In the genomic region with DNA sequence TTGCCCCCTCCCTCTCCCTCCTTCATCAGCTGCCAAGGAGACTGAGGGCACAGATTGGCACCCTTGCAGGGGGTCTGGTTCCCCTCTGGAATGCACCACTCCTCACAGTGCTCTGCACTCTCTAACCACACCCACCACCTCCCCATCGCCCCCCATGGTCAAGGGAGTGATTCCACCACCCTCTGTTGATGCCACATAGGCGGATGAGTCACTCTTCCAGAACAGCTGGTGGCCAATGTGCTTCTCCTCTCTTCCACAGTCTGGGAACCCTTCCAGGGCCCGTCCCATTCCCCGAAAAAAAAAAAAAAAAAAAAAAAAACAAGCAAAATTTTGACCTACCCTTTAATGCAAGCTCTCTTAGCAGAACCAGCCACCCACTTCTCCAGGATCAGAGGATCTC, we compare ENCODE assay signal across 12 cellular contexts.
DNase-seq lines count a peak whose midpoint lies in the region; ATAC-seq and TF ChIP-seq lines count a peak whose summit lies in the region.
"Had no signal": no experiment of that assay in that cellular context is flagged by ENCODE, and none has a peak within 500 bp of the region (broad histone marks: within the 10 kb centered on the region; RNA-seq: fewer than 3 reads in every experiment).

No MANE protein-coding gene starts in this region.

- H3K27ac ChIP-seq in heart left ventricle, result peak overlapping the region in 2 of 12 donors; percentile 42 to 70
- peak overlapping the region; percentile 78; the same call in 1 of the 2 replicates for H3K27ac ChIP-seq in SK-N-MC
- no peak overlapping the region for H3K27ac ChIP-seq in thyroid gland

- intact Hi-C loops in heart left ventricle (cut with DNase I), result loop anchor here in 7 of 10 donors (1.0 to 10.0 kb wide), 10 partner anchors 140 to 410 kb away; no protein-coding TSS in a partner anchor
- intact Hi-C loops in cardiac septum (cut with DNase I), result loop anchor here (5.0 kb wide), 1 partner anchor 240 kb away; no protein-coding TSS in a partner anchor
- intact Hi-C loops in thyroid gland (cut with DNase I), result loop anchor here (5.0 to 10.0 kb wide), 6 partner anchors 62 to 412 kb away; no protein-coding TSS in a partner anchor

- H3K4me1 ChIP-seq in heart left ventricle (peaks cover 0 to 43% (median 17%) of the 10 kb centered on the region in 12 donors), thyroid gland (peaks cover 19 to 29% of the 10 kb centered on the region in 2 donors)

- WGBS in heart left ventricle, 4 donors, result 42 to 80% (median 58%) methylated on average over 4 of the region's 4 CpGs
- WGBS in thyroid gland, 2 donors, result 33 to 49% methylated on average over 4 of the region's 4 CpGs

- TF ChIP-seq POLR2A in heart left ventricle (IDR thresholded peaks at IDR 0.05) (no peak), thyroid gland (IDR thresholded peaks at IDR 0.05) (no peak)

- TF ChIP-seq CTCF in heart left ventricle (IDR thresholded peaks at IDR 0.05) (no peak), fibroblast of villous mesenchyme (IDR thresholded peaks at IDR 0.05; ENCODE audit: insufficient read depth, low read depth, low read length) (no peak), thyroid gland (IDR thresholded peaks at IDR 0.05) (no peak)

- H3K27me3 ChIP-seq in heart left ventricle (no peaks in the 10 kb centered on the region), thyroid gland (no peaks in the 10 kb centered on the region)

- H3K4me3 ChIP-seq in heart left ventricle (no peak overlapping the region), SK-N-MC (peak overlapping the region; percentile 66), fibroblast of villous mesenchyme (ENCODE audit: low read depth, low read length) (no peak overlapping the region), thyroid gland (replicated peaks in 1 of 3) (no peak overlapping the region)

- H3K9me3 ChIP-seq in heart left ventricle (peaks cover 0 to 5% (median 0%) of the 10 kb centered on the region in 12 donors), SK-N-MC (ENCODE audit: low read depth, low read length) (no peaks in the 10 kb centered on the region), thyroid gland (no peaks in the 10 kb centered on the region)

- peak in 2 of 4 donors; percentile 30 to 32 for ATAC-seq in heart left ventricle
- ATAC-seq: stimulated activated memory B cell treated with anti-CD40 and anti-IgM and Interleukin-4, amounts not matched to agents 10 μg/mL and 1 μg/mL and 100 μg/mL, for 72 hours had no signal

- H3K9ac ChIP-seq in SK-N-MC (ENCODE audit: insufficient read length), result no peak overlapping the region

- H3K36me3 ChIP-seq in heart left ventricle (no peaks in the 10 kb centered on the region), SK-N-MC (ENCODE audit: insufficient read depth, low read length) (no peaks in the 10 kb centered on the region), thyroid gland (no peaks in the 10 kb centered on the region)

- DNase-seq in heart left ventricle, result peak; percentile 33 to 74 (median 61)
- no peak for DNase-seq in cardiac septum (ENCODE audit: low spot score)
- DNase-seq in SK-N-MC (ENCODE audit: low read depth, low spot score), result no peak
- DNase-seq in fibroblast of villous mesenchyme (ENCODE audit: low read depth), result peak; percentile 84
- peak; percentile 23 to 47 for DNase-seq in thyroid gland
- DNase-seq in NCI-H1105 (lab: John Stamatoyannopoulos, UW), result no peak
- no peak for DNase-seq in GM19238 (ENCODE audit: insufficient read length, low spot score)
- no peak for DNase-seq in effector CD4-positive, alpha-beta T cell
- DNase-seq: glutamatergic neuron, NCI-H774, SW 1271 had no signal

Comparison
In these comparisons a context has a peak if more than half of its experiments do, and no peak if none do; other contexts are left out.
1. DNase-seq: peak in heart left ventricle (5 of 5), fibroblast of villous mesenchyme (single experiment) and thyroid gland (2 of 2); none in cardiac septum (single experiment), SK-N-MC (single experiment), NCI-H1105 (single experiment), GM19238 (single experiment) and effector CD4-positive, alpha-beta T cell (single experiment).